In the genomic region with DNA sequence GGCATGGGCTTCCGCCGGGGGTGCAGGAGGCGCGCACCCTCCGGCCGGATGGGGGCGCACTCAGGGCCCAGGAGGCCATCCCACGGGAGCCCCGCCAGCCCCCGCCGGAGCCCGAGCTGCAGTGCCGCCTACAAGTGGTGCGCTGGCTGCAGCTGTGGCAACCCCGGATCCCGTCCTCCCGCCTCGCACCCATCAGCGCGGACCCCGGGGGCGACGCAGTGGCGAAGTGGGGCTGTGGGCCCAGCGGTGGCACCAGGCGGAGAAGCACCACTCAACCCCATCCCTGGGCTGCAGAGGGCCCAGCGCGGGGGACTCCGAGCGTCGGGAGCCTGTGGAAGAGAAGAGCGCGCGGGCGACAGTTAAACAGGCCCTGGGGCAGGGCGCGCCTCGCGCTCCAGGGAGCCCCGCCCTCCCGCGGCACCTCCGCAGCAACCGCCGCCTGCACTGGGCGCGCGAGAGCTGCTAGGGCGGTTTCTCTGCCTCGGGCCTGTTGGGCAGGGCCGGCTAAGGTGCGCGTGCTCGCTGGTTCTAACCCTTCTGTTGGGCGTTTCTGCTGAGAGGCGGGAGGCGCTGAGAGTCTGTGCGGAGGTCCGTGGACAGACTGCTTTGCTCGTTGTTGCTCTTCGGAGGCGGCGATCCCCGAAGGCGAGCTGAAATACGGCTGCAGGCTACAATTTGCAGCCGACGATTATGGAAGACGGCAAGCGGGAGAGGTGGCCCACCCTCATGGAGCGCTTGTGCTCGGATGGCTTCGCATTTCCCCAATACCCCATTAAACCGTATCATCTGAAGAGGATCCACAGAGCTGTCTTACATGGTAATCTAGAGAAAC, we compare ENCODE assay signal across 8 cellular contexts. TPM values are rescaled to one million over a fixed set of nuclear protein-coding genes. Genes with fewer than 3 reads are reported as not detected.
DNase-seq lines count a peak whose midpoint lies in the region; ATAC-seq and TF ChIP-seq lines count a peak whose summit lies in the region.
"Not testable (repeated sequence)": the region's sequence is repeated elsewhere in the genome, so short reads cannot be mapped to it uniquely, and the experiment has no call there.

A gene (plus strand): TSS at position 104 of the 832 bp plus-strand sequence. CDS start 587 bp downstream, at position 691.

- H3K27ac ChIP-seq in cardiac muscle cell = peak within 1 kb of the TSS; percentile 41
- H3K27ac ChIP-seq in neutrophil = peak within 1 kb of the TSS; percentile 77

- not testable (repeated sequence) for H3K9me3 ChIP-seq in cardiac muscle cell (ENCODE audit: low read depth); neutrophil

- H3K4me3 Mint-ChIP-seq in stimulated activated effector memory CD8-positive, alpha-beta T cell treated with anti-CD3 and anti-CD28 coated beads, Interleukin-12 subunit alpha, Interleukin-12 subunit beta, amount 100 ng/mL, for 72 hours = peak within 1 kb of the TSS; percentile 98

- ATAC-seq in GM21447 (IDR thresholded peaks at IDR 0.05; ENCODE audit: unreplicated experiment) (peak; percentile 87), HG03565 (IDR thresholded peaks at IDR 0.05; ENCODE audit: unreplicated experiment) (peak; percentile 87)
- peak; percentile 95 for ATAC-seq in stimulated activated effector memory CD8-positive, alpha-beta T cell treated with anti-CD3 and anti-CD28 coated beads, Interleukin-12 subunit alpha, Interleukin-12 subunit beta, amount 100 ng/mL, for 72 hours

- not testable (repeated sequence) for H3K4me1 Mint-ChIP-seq in stimulated activated effector memory CD8-positive, alpha-beta T cell treated with anti-CD3 and anti-CD28 coated beads, Interleukin-12 subunit alpha, Interleukin-12 subunit beta, amount 100 ng/mL, for 72 hours

- H3K4me1 ChIP-seq in cardiac muscle cell (ENCODE audit: low read depth); neutrophil (ENCODE audit: control insufficient read depth in 1 of 2, insufficient read depth in 1 of 2, low read depth in 1 of 2, low read length in 1 of 2): not testable (repeated sequence)

- in situ Hi-C loops in astrocyte of the cerebellum (cut with HindIII; ENCODE audit: low sequenced_read_pairs) = not testable (repeated sequence)

- H3K4me3 ChIP-seq in astrocyte of the cerebellum (ENCODE audit: low read depth, low read length) (peak within 1 kb of the TSS; percentile 59), cardiac muscle cell (peak within 1 kb of the TSS; percentile 50), neutrophil (ENCODE audit: low read depth in 1 of 2, low read length in 1 of 2) (peak within 1 kb of the TSS; percentile 74 to 87)

- peak within 1 kb of the TSS; percentile 98 for H3K27ac Mint-ChIP-seq in stimulated activated effector memory CD8-positive, alpha-beta T cell treated with anti-CD3 and anti-CD28 coated beads, Interleukin-12 subunit alpha, Interleukin-12 subunit beta, amount 100 ng/mL, for 72 hours

- peak; percentile 50 for TF ChIP-seq CTCF in astrocyte of the cerebellum (IDR thresholded peaks at IDR 0.05; ENCODE audit: low read depth, low read length, missing control alignments)
- TF ChIP-seq CTCF in cardiac muscle cell (IDR thresholded peaks at IDR 0.05; ENCODE audit: low read depth, low read length) = peak; percentile 44
- TF ChIP-seq CTCF in neutrophil (IDR thresholded peaks at IDR 0.05) = not testable (repeated sequence)

- DNase-seq in Daoy (ENCODE audit: low read depth) = peak; percentile 89
- DNase-seq in T-helper 22 cell (ENCODE audit: low read depth) = peak; percentile 70
- peak; percentile 28 for DNase-seq in astrocyte of the cerebellum (ENCODE audit: low read depth)
- peak; percentile 82 to 85 for DNase-seq in cardiac muscle cell (ENCODE audit: low read depth in 1 of 2, low spot score in 1 of 2)
- peak; percentile 83 to 94 for DNase-seq in stimulated activated effector memory CD8-positive, alpha-beta T cell treated with anti-CD3 and anti-CD28 coated beads, Interleukin-12 subunit alpha, Interleukin-12 subunit beta, amount 100 ng/mL, for 72 hours (ENCODE audit: low spot score in 2 of 2)

- not testable (repeated sequence) for H3K9me3 Mint-ChIP-seq in stimulated activated effector memory CD8-positive, alpha-beta T cell treated with anti-CD3 and anti-CD28 coated beads, Interleukin-12 subunit alpha, Interleukin-12 subunit beta, amount 100 ng/mL, for 72 hours

- not testable (repeated sequence) for H3K27me3 ChIP-seq in cardiac muscle cell
- peaks cover 21% of the 10 kb centered on the region for H3K27me3 ChIP-seq in neutrophil

- not testable (repeated sequence) for H3K36me3 Mint-ChIP-seq in stimulated activated effector memory CD8-positive, alpha-beta T cell treated with anti-CD3 and anti-CD28 coated beads, Interleukin-12 subunit alpha, Interleukin-12 subunit beta, amount 100 ng/mL, for 72 hours

- not testable (repeated sequence) for H3K36me3 ChIP-seq in cardiac muscle cell, neutrophil

RNA-seq across cellular contexts. Expression of the gene that starts here (rescaled TPM):
- 7.9 and 18.4 TPM in 2 replicates for total RNA-seq in Daoy (2014; rRNA removed; shearing (Covaris generic))
- 29.8 and 72.7 TPM in 2 replicates for total RNA-seq in cardiac muscle cell
- 29.6 and 47.1 TPM in 2 replicates for polyA plus RNA-seq in cardiac muscle cell

Comparison
In these comparisons a context has a peak if more than half of its experiments do, and no peak if none do; other contexts are left out.
1. Peak in every context shown above with its lines: DNase-seq, ATAC-seq, H3K4me3 ChIP-seq and H3K27ac ChIP-seq.
2. DNase-seq: peak in every context shown above with its lines; median percentile 89 in Daoy; 88 in stimulated activated effector memory CD8-positive, alpha-beta T cell treated with anti-CD3 and anti-CD28 coated beads, Interleukin-12 subunit alpha, Interleukin-12 subunit beta, amount 100 ng/mL, for 72 hours; 84 in cardiac muscle cell; 70 in T-helper 22 cell; 28 in astrocyte of the cerebellum.